In the genomic region with DNA sequence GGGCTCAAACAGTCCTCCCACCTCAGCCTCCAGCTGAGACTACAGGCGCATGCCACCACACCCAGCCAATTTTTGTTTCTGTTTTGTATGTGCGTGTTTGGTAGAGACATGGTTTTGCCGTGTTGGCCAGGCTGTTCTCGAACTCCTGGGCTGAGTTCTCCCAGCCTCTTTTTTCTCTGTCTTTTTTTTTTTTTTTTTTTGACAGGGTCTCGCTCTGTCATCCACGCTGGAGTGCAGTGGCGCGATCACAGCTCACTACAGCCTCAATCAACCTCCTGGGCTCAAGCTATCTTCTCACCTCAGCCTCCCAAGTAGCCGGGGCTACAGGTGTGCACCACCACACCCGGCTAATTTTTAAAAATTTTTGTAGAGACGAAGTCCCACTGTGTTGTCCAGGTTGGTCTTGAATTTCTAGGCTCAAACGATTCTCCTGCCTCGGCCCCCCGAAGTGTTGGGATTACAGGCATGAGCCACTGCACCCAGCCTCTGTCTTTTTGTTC, we compare ENCODE assay signal across 8 cellular contexts. TPM values are rescaled to one million over a fixed set of nuclear protein-coding genes. Genes with fewer than 3 reads are reported as not detected.
DNase-seq lines count a peak whose midpoint lies in the region; ATAC-seq lines count a peak whose summit lies in the region.

No MANE protein-coding gene starts in this region.

- no peaks in the 10 kb centered on the region for H3K27me3 Mint-ChIP-seq in activated T-helper 2 cell treated with anti-CD3 and anti-CD28 coated beads, Interferon-gamma antibody, Interleukin-2, Interleukin-4, amounts not matched to agents 10 μg/mL and 5 μg/mL and 100 μg/mL, durations not matched to agents 14 hours and 24 hours and 36 hours (ENCODE audit: low read depth)
- H3K27me3 Mint-ChIP-seq in stimulated activated naive B cell treated with anti-CD40 and anti-IgM and Interleukin-4, amounts not matched to agents 10 μg/mL and 1 μg/mL and 100 μg/mL, for 72 hours, result peaks cover 0 to 5% of the 10 kb centered on the region in 2 donors

- H3K36me3 Mint-ChIP-seq in activated T-helper 2 cell treated with anti-CD3 and anti-CD28 coated beads, Interferon-gamma antibody, Interleukin-2, Interleukin-4, amounts not matched to agents 10 μg/mL and 5 μg/mL and 100 μg/mL, durations not matched to agents 14 hours and 24 hours and 36 hours (ENCODE audit: low read depth), result peaks cover 4% of the 10 kb centered on the region
- H3K36me3 Mint-ChIP-seq in stimulated activated naive B cell treated with anti-CD40 and anti-IgM and Interleukin-4, amounts not matched to agents 10 μg/mL and 1 μg/mL and 100 μg/mL, for 72 hours, result peaks cover 2 to 6% of the 10 kb centered on the region in 2 donors

- intact Hi-C loops in activated T-helper 2 cell treated with anti-CD3 and anti-CD28 coated beads, Interferon-gamma antibody, Interleukin-2, Interleukin-4, amounts not matched to agents 10 μg/mL and 5 μg/mL and 100 μg/mL, durations not matched to agents 14 hours and 24 hours and 36 hours (cut with micrococcal nuclease), result loop anchor here (1.0 to 2.0 kb wide), 2 partner anchors 39 to 116 kb away; partner anchors contain the start of gene MANF

- H3K4me3 Mint-ChIP-seq in activated T-helper 2 cell treated with anti-CD3 and anti-CD28 coated beads, Interferon-gamma antibody, Interleukin-2, Interleukin-4, amounts not matched to agents 10 μg/mL and 5 μg/mL and 100 μg/mL, durations not matched to agents 14 hours and 24 hours and 36 hours (ENCODE audit: low read depth), result peak overlapping the region; percentile 31
- peak overlapping the region; percentile 87 to 91 for H3K4me3 Mint-ChIP-seq in stimulated activated naive B cell treated with anti-CD40 and anti-IgM and Interleukin-4, amounts not matched to agents 10 μg/mL and 1 μg/mL and 100 μg/mL, for 72 hours

- peak overlapping the region; percentile 76 for H3K27ac ChIP-seq in HUES48 (ENCODE audit: low read depth, low read length)
- H3K27ac ChIP-seq in iPS-18a (ENCODE audit: low read length), result no peak overlapping the region

- ATAC-seq in stimulated activated naive B cell treated with anti-CD40 and anti-IgM and Interleukin-4, amounts not matched to agents 10 μg/mL and 1 μg/mL and 100 μg/mL, for 72 hours (replicated peaks), result no peak
- ATAC-seq in HG02588 (IDR thresholded peaks at IDR 0.05; ENCODE audit: unreplicated experiment) (no peak), GM21786 (IDR thresholded peaks at IDR 0.05; ENCODE audit: unreplicated experiment) (no peak), GM21367 (IDR thresholded peaks at IDR 0.05; ENCODE audit: unreplicated experiment) (no peak), GM21390 (IDR thresholded peaks at IDR 0.05; ENCODE audit: unreplicated experiment) (no peak)

- H3K4me1 Mint-ChIP-seq in activated T-helper 2 cell treated with anti-CD3 and anti-CD28 coated beads, Interferon-gamma antibody, Interleukin-2, Interleukin-4, amounts not matched to agents 10 μg/mL and 5 μg/mL and 100 μg/mL, durations not matched to agents 14 hours and 24 hours and 36 hours (ENCODE audit: low read depth), result peaks cover 11% of the 10 kb centered on the region
- H3K4me1 Mint-ChIP-seq in stimulated activated naive B cell treated with anti-CD40 and anti-IgM and Interleukin-4, amounts not matched to agents 10 μg/mL and 1 μg/mL and 100 μg/mL, for 72 hours, result peaks cover 11 to 14% of the 10 kb centered on the region in 2 donors

- H3K9ac ChIP-seq in HUES48 (ENCODE audit: low read depth, low read length) (no peak overlapping the region), iPS-18a (ENCODE audit: low read length) (peak overlapping the region; percentile 86)

- H3K27me3 ChIP-seq in HUES48 (ENCODE audit: control insufficient read depth, insufficient read depth, low read length), result no peaks in the 10 kb centered on the region
- no peaks in the 10 kb centered on the region for H3K27me3 ChIP-seq in iPS-18a (ENCODE audit: control insufficient read depth, insufficient read depth, low read length)

- no peak for DNase-seq in activated T-helper 2 cell treated with anti-CD3 and anti-CD28 coated beads, Interferon-gamma antibody, Interleukin-2, Interleukin-4, amounts not matched to agents 10 μg/mL and 5 μg/mL and 100 μg/mL, durations not matched to agents 14 hours and 24 hours and 36 hours (ENCODE audit: low spot score)
- DNase-seq in stimulated activated naive B cell treated with anti-CD40 and anti-IgM and Interleukin-4, amounts not matched to agents 10 μg/mL and 1 μg/mL and 100 μg/mL, for 72 hours, result no peak

- H3K9me3 Mint-ChIP-seq in activated T-helper 2 cell treated with anti-CD3 and anti-CD28 coated beads, Interferon-gamma antibody, Interleukin-2, Interleukin-4, amounts not matched to agents 10 μg/mL and 5 μg/mL and 100 μg/mL, durations not matched to agents 14 hours and 24 hours and 36 hours, result no peaks in the 10 kb centered on the region
- H3K9me3 Mint-ChIP-seq in stimulated activated naive B cell treated with anti-CD40 and anti-IgM and Interleukin-4, amounts not matched to agents 10 μg/mL and 1 μg/mL and 100 μg/mL, for 72 hours, result no peaks in the 10 kb centered on the region

- H3K27ac Mint-ChIP-seq in activated T-helper 2 cell treated with anti-CD3 and anti-CD28 coated beads, Interferon-gamma antibody, Interleukin-2, Interleukin-4, amounts not matched to agents 10 μg/mL and 5 μg/mL and 100 μg/mL, durations not matched to agents 14 hours and 24 hours and 36 hours, result peak overlapping the region; percentile 76
- H3K27ac Mint-ChIP-seq in stimulated activated naive B cell treated with anti-CD40 and anti-IgM and Interleukin-4, amounts not matched to agents 10 μg/mL and 1 μg/mL and 100 μg/mL, for 72 hours, result peak overlapping the region; percentile 94

- H3K4me1 ChIP-seq in HUES48 (ENCODE audit: control insufficient read depth, insufficient read depth, low read length) (no peaks in the 10 kb centered on the region), iPS-18a (ENCODE audit: control insufficient read depth, low read depth, low read length) (peaks cover 3% of the 10 kb centered on the region)

- H3K9me3 ChIP-seq in HUES48 (ENCODE audit: control insufficient read depth, insufficient read depth, low read length) (no peaks in the 10 kb centered on the region), iPS-18a (ENCODE audit: control insufficient read depth, low read depth, low read length) (no peaks in the 10 kb centered on the region)

- H3K4me3 ChIP-seq in HUES48 (ENCODE audit: low read depth, low read length), result peak overlapping the region; percentile 93; the same call in 1 of the 2 replicates
- H3K4me3 ChIP-seq in iPS-18a (ENCODE audit: low read length), result peak overlapping the region; percentile 75

- H3K36me3 ChIP-seq in HUES48 (ENCODE audit: control insufficient read depth, insufficient read depth, low read length), result peaks cover 7% of the 10 kb centered on the region
- peaks cover 9% of the 10 kb centered on the region for H3K36me3 ChIP-seq in iPS-18a (ENCODE audit: control insufficient read depth, low read depth, low read length)

RNA-seq across cellular contexts. Expression of gene DCAF1, which starts 0.9 kb away (rescaled TPM):
- 41.1 and 43.0 TPM in 2 replicates for total RNA-seq in activated T-helper 2 cell treated with anti-CD3 and anti-CD28 coated beads, Interferon-gamma antibody, Interleukin-2, Interleukin-4, amounts not matched to agents 10 μg/mL and 5 μg/mL and 100 μg/mL, durations not matched to agents 14 hours and 24 hours and 36 hours

RNA-seq across cellular contexts. Expression of gene RAD54L2, which starts 37.8 kb away (rescaled TPM):
- total RNA-seq in activated T-helper 2 cell treated with anti-CD3 and anti-CD28 coated beads, Interferon-gamma antibody, Interleukin-2, Interleukin-4, amounts not matched to agents 10 μg/mL and 5 μg/mL and 100 μg/mL, durations not matched to agents 14 hours and 24 hours and 36 hours, result 39.3 and 40.0 TPM in 2 replicates
